In the genomic region with DNA sequence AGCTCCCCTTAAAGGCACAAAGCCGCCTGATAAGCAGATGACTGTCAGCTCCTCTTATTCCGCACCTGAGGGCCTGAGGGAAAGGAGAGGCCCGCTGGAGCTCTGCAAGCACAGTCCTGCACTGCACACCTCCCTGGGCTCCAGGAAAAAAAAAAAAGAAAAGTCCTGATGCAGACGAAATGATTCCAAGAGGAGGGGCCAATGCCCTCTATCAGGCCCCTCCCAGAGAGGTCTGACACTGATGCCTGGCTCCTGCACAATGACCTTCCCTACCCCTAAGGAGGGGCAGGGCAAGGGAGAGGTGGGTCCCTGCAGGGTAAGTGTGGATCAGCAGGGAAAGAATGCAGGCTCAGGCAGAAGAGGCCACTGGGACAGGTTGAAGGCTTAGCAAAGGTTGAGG, we compare ENCODE assay signal across 21 cellular contexts.
"Had no signal": no experiment of that assay in that cellular context is flagged by ENCODE, and none has a peak within 500 bp of the region (broad histone marks: within the 10 kb centered on the region; RNA-seq: fewer than 3 reads in every experiment).

No MANE protein-coding gene starts in this region.

- H3K27ac ChIP-seq: brain microvascular endothelial cell, coronary artery, thyroid gland had no signal

- ATAC-seq: activated CD8-positive, alpha-beta T cell treated with anti-CD3 and anti-CD28 coated beads, Interleukin-2, amount 10 ng/mL, durations not matched to agents 7 days and 5 days had no signal

- H3K4me3 ChIP-seq: coronary artery, esophagus squamous epithelium, lung, thyroid gland had no signal

- H3K36me3 ChIP-seq: brain microvascular endothelial cell, esophagus squamous epithelium, thyroid gland had no signal

- DNase-seq: activated CD4-positive, alpha-beta T cell treated with anti-CD3 and anti-CD28 coated beads, Interleukin-2, amount 10 ng/mL, durations not matched to agents 24 days and 14 days; activated CD4-positive, CD25-positive, alpha-beta regulatory T cell; activated CD8-positive, alpha-beta T cell treated with anti-CD3 and anti-CD28 coated beads, Interleukin-2, amount 10 ng/mL, durations not matched to agents 7 days and 5 days; activated naive CD4-positive, alpha-beta T cell treated with anti-CD3 and anti-CD28 coated beads for 36 hours; activated T-cell treated with anti-CD3 and anti-CD28 coated beads, Interleukin-2, amount 50 U/mL, for 24 hours; aorta; brain microvascular endothelial cell; esophagus squamous epithelium; islet precursor cell; midbrain; nephron progenitor cell; nucleus accumbens; posterior cingulate gyrus; stimulated activated CD4-positive, alpha-beta T cell treated with anti-CD3 and anti-CD28 coated beads, Interleukin-1b, Interleukin-23, amount 100 ng/mL, for 48 hours; stimulated activated CD8-positive, alpha-beta memory T cell treated with anti-CD3 and anti-CD28 coated beads, Interleukin-4, amount 100 ng/mL, for 48 hours; stimulated activated naive CD4-positive, alpha-beta T cell; T-helper 1 cell; T-helper 9 cell; thyroid gland had no signal

- H3K27me3 ChIP-seq: brain microvascular endothelial cell, esophagus squamous epithelium, thyroid gland had no signal

- H3K9me3 ChIP-seq: esophagus squamous epithelium, thyroid gland had no signal
